ENCODE assay signal across 8 cellular contexts in genomic region chr19:15332311-15332996, GRCh38. TPM values are rescaled to one million over a fixed set of nuclear protein-coding genes. Genes with fewer than 3 reads are reported as not detected.
A peak's percentile ranks its signal among the peaks of the same experiment; 100 is the strongest.
DNase-seq lines count a peak whose midpoint lies in the region; ATAC-seq and TF ChIP-seq lines count a peak whose summit lies in the region.

TSS of gene BRD4 (minus strand) at chr19:15332539. CDS start at chr19:15273099, 59,440 bp downstream.

- in situ Hi-C loops in KBM-7 (cut with MboI; ENCODE audit: low pct_unique_long_range_greater_than_20kb, low sequenced_read_pairs): no loop called here

- H3K4me1 ChIP-seq in CD8-positive, alpha-beta T cell (ENCODE audit: insufficient read depth, low read length): peaks cover 42% of the 10 kb centered on the region
- peaks cover 5 to 76% (median 55%) of the 10 kb centered on the region in 9 donors for H3K4me1 ChIP-seq in heart right ventricle
- H3K4me1 ChIP-seq in upper lobe of left lung: peaks cover 41 to 54% (median 47%) of the 10 kb centered on the region in 4 donors

- peak; percentile 63 for ATAC-seq in CD8-positive, alpha-beta T cell
- peak; percentile 35 for ATAC-seq in GM19468 (IDR thresholded peaks at IDR 0.05; ENCODE audit: extremely low read depth, unreplicated experiment)
- peak; percentile 69 to 86 (median 81) for ATAC-seq in heart right ventricle
- ATAC-seq in upper lobe of left lung (ENCODE audit: low FRiP score in 2 of 2): peak; percentile 78 to 85

- peak; percentile 58 to 87 (median 75) for DNase-seq in CD8-positive, alpha-beta T cell
- DNase-seq in KBM-7 (peak; percentile 34), SW480 (ENCODE audit: low spot score) (peak; percentile 44), heart right ventricle (peak; percentile 64 to 80), posterior vena cava (ENCODE audit: low spot score) (peak; percentile 91), upper lobe of left lung (peak; percentile 67 to 97)
- peak; percentile 37 for DNase-seq in activated naive CD8-positive, alpha-beta T cell treated with anti-CD3 and anti-CD28 coated beads, Interleukin-2, amount 50 U/mL, for 16 hours (ENCODE audit: low read depth, low spot score)

- no peaks in the 10 kb centered on the region for H3K27me3 Mint-ChIP-seq in CD8-positive, alpha-beta T cell (ENCODE audit: low read depth)

- TF ChIP-seq CTCF in CD8-positive, alpha-beta T cell (IDR thresholded peaks at IDR 0.05): no peak
- TF ChIP-seq CTCF in heart right ventricle (IDR thresholded peaks at IDR 0.05) (no peak), upper lobe of left lung (IDR thresholded peaks at IDR 0.05) (no peak)

- peak in 2 of 4 donors; percentile 5 to 43 for TF ChIP-seq POLR2A in upper lobe of left lung (IDR thresholded peaks at IDR 0.05)

- CTCF ChIA-PET in CD8-positive, alpha-beta T cell (lab: Charles Lee): interaction anchor here (0.9 to 1.5 kb wide), 2 partner anchors 86 to 223 kb away, joined by 3 to 4 read pairs; partner anchors contain the start of gene AKAP8L

- peak within 1 kb of the TSS; percentile 97 for H3K4me3 ChIP-seq in CD8-positive, alpha-beta T cell (ENCODE audit: low read depth, low read length)
- H3K4me3 ChIP-seq in heart right ventricle: peak within 1 kb of the TSS; percentile 90 to 99 (median 96)
- peak within 1 kb of the TSS; percentile 65 to 95 (median 84) for H3K4me3 ChIP-seq in upper lobe of left lung

- peaks cover 42% of the 10 kb centered on the region for H3K4me1 Mint-ChIP-seq in CD8-positive, alpha-beta T cell (ENCODE audit: low read depth)

- no peaks in the 10 kb centered on the region for H3K9me3 ChIP-seq in CD8-positive, alpha-beta T cell (ENCODE audit: low read length)
- H3K9me3 ChIP-seq in heart right ventricle: no peaks in the 10 kb centered on the region
- no peaks in the 10 kb centered on the region for H3K9me3 ChIP-seq in upper lobe of left lung

- peak within 1 kb of the TSS; percentile 95 for H3K4me3 Mint-ChIP-seq in CD8-positive, alpha-beta T cell

- TF ChIP-seq EP300 in upper lobe of left lung (IDR thresholded peaks at IDR 0.05): no peak

- peak within 1 kb of the TSS; percentile 71 for H3K27ac ChIP-seq in CD8-positive, alpha-beta T cell (ENCODE audit: low read depth, low read length)
- H3K27ac ChIP-seq in heart right ventricle: peak within 1 kb of the TSS; percentile 84 to 96 (median 93)
- peak within 1 kb of the TSS; percentile 87 to 99 (median 92) for H3K27ac ChIP-seq in upper lobe of left lung

- peaks cover 14% of the 10 kb centered on the region for H3K36me3 Mint-ChIP-seq in CD8-positive, alpha-beta T cell

- no peaks in the 10 kb centered on the region for H3K27me3 ChIP-seq in CD8-positive, alpha-beta T cell (ENCODE audit: insufficient read depth, low read length)
- H3K27me3 ChIP-seq in heart right ventricle (no peaks in the 10 kb centered on the region), upper lobe of left lung (no peaks in the 10 kb centered on the region)

- POLR2A ChIA-PET in CD8-positive, alpha-beta T cell (lab: Charles Lee): interaction anchor here (0.5 to 1.6 kb wide), 9 partner anchors 17 to 219 kb away, joined by 3 to 12 read pairs (median 3); partner anchors contain the start of genes AKAP8 and AKAP8L

- WGBS in heart right ventricle, 2 donors: 2 to 3% methylated on average over 51 to 81 of the region's 81 CpGs
- 6 to 10% methylated on average over 19 to 23 of the region's 81 CpGs for WGBS in upper lobe of left lung, 2 donors

- H3K36me3 ChIP-seq in CD8-positive, alpha-beta T cell (ENCODE audit: insufficient read depth, low read length): no peaks in the 10 kb centered on the region
- H3K36me3 ChIP-seq in heart right ventricle: peaks cover 0 to 4% (median 0%) of the 10 kb centered on the region in 9 donors
- no peaks in the 10 kb centered on the region for H3K36me3 ChIP-seq in upper lobe of left lung

- H3K27ac Mint-ChIP-seq in CD8-positive, alpha-beta T cell: peak within 1 kb of the TSS; percentile 96

- intact Hi-C loops in CD8-positive, alpha-beta T cell (cut with DNase I, micrococcal nuclease): loop anchor here (1.0 to 5.0 kb wide), 4 partner anchors 47 to 505 kb away; partner anchors contain the start of gene AKAP8 (in 1 of the 2)
- intact Hi-C loops in heart right ventricle (cut with DNase I): loop anchor here in 6 of 10 donors (5.0 to 10.0 kb wide), 7 partner anchors 35 to 222 kb away; partner anchors contain the start of gene AKAP8 (in 2 of the 6)
- intact Hi-C loops in posterior vena cava (cut with DNase I): loop anchor here (5.0 to 10.0 kb wide), 2 partner anchors 68 to 70 kb away; no protein-coding TSS in a partner anchor

- no peaks in the 10 kb centered on the region for H3K9me3 Mint-ChIP-seq in CD8-positive, alpha-beta T cell

RNA-seq across cellular contexts. Expression of gene BRD4, which starts in this region (rescaled TPM):
- total RNA-seq in CD8-positive, alpha-beta T cell: 100 to 1,000 TPM; 123 to 128 TPM
- 10 to 100 TPM; 51.6 to 85.1 (median 54.7) TPM for total RNA-seq in heart right ventricle
- polyA plus RNA-seq in heart right ventricle: 10 to 100 TPM; 31.2 to 34.8 TPM
- 10 to 100 TPM; 77.5 to 89.6 TPM for total RNA-seq in posterior vena cava
- 100 to 1,000 TPM in 1 of 6 donors, 10 to 100 TPM in 5; 41.9 to 117 (median 79.3) TPM for total RNA-seq in upper lobe of left lung

Comparison
In these comparisons a context has a peak if more than half of its experiments do, and no peak if none do; other contexts are left out.
1. Peak in every context shown above with its lines: DNase-seq, ATAC-seq, H3K4me3 ChIP-seq and H3K27ac ChIP-seq.
2. DNase-seq: peak in every context shown above with its lines; median percentile 91 in posterior vena cava; 82 in upper lobe of left lung; 75 in CD8-positive, alpha-beta T cell; 72 in heart right ventricle; 44 in SW480; 37 in activated naive CD8-positive, alpha-beta T cell treated with anti-CD3 and anti-CD28 coated beads, Interleukin-2, amount 50 U/mL, for 16 hours; 34 in KBM-7.